8 cellular contexts compared by ENCODE assay signal in genomic region chr4:183444953-183445543, GRCh38. TPM values are rescaled to one million over a fixed set of nuclear protein-coding genes. Genes with fewer than 3 reads are reported as not detected.
A peak's percentile ranks its signal among the peaks of the same experiment; 100 is the strongest.
DNase-seq lines count a peak whose midpoint lies in the region; ATAC-seq and TF ChIP-seq lines count a peak whose summit lies in the region.

No MANE protein-coding gene starts in this region.

- H3K27ac ChIP-seq in 22Rv1 (peak overlapping the region; percentile 99), testis (peak overlapping the region; percentile 99)

- H3K4me3 ChIP-seq in cardiac fibroblast (replicated peaks in 1 of 2; ENCODE audit: low read depth in 2 of 2, low read length in 2 of 2) (peak overlapping the region; percentile 96 to 97), testis (peak overlapping the region; percentile 95 to 100)

- no peaks in the 10 kb centered on the region for H3K36me3 ChIP-seq in testis (ENCODE audit: low read depth, missing control alignments)

- WGBS in testis, 2 donors: 0% methylated on average over 1 to 31 of the region's 39 CpGs

- DNase-seq in GF-D8 (lab: John Stamatoyannopoulos, UW) (peak; percentile 45), NOMO-1 (lab: John Stamatoyannopoulos, UW; ENCODE audit: unreplicated experiment in 2 of 2) (peak; percentile 40 to 51), cardiac fibroblast (ENCODE audit: low read depth in 2 of 2) (peak; percentile 17 to 30), left lobe of liver (ENCODE audit: low spot score) (no peak), testis (peak; percentile 42)
- no peak for DNase-seq in central memory CD4-positive, alpha-beta T cell

- no peak for TF ChIP-seq POLR2A in testis (IDR thresholded peaks at IDR 0.05)

- intact Hi-C loops in testis (cut with DNase I; ENCODE audit: low total_unique reads): no loop called here

- ATAC-seq in HG02678 (IDR thresholded peaks at IDR 0.05; ENCODE audit: unreplicated experiment) (peak; percentile 14), left lobe of liver (peak; percentile 4)

- peaks cover 12% of the 10 kb centered on the region for H3K4me1 ChIP-seq in testis

- TF ChIP-seq CTCF in 22Rv1 (IDR thresholded peaks at IDR 0.05): peak; percentile 2; the same call in 1 of the 2 replicates
- TF ChIP-seq CTCF in cardiac fibroblast (IDR thresholded peaks at IDR 0.05; ENCODE audit: low read depth, low read length): no peak
- no peak for TF ChIP-seq CTCF in testis (IDR thresholded peaks at IDR 0.05)

- H3K9me3 ChIP-seq in testis: no peaks in the 10 kb centered on the region

- H3K27me3 ChIP-seq in testis: no peaks in the 10 kb centered on the region

RNA-seq across cellular contexts. Expression of gene CDKN2AIP, which starts 0.6 kb away (rescaled TPM):
- total RNA-seq in left lobe of liver: 6.8 TPM
- total RNA-seq in testis: 10 to 100 TPM; 37.4 to 38.7 TPM
- 32.7 TPM for polyA plus RNA-seq in testis (ENCODE audit: insufficient read depth, low read depth, low replicate concordance)

RNA-seq across cellular contexts. Expression of gene ING2, which starts 59.8 kb away (rescaled TPM):
- 5.0 TPM for total RNA-seq in left lobe of liver
- 10 to 100 TPM; 47.2 to 47.3 TPM for total RNA-seq in testis
- polyA plus RNA-seq in testis (ENCODE audit: insufficient read depth, low read depth, low replicate concordance): 38.0 TPM

Comparison
In these comparisons a context has a peak if more than half of its experiments do, and no peak if none do; other contexts are left out.
1. DNase-seq: peak in GF-D8 (single experiment), NOMO-1 (2 of 2), cardiac fibroblast (2 of 2) and testis (single experiment); none in left lobe of liver (single experiment) and central memory CD4-positive, alpha-beta T cell (single experiment).